In genomic region chr5:173786296-173787187, GRCh38 we compare ENCODE assay signal across 8 cellular contexts.
A peak's percentile ranks its signal among the peaks of the same experiment; 100 is the strongest.
DNase-seq lines count a peak whose midpoint lies in the region; ATAC-seq and TF ChIP-seq lines count a peak whose summit lies in the region.

No MANE protein-coding gene starts in this region.

- intact Hi-C loops in activated B cell treated with CpG ODN at 0.5 μM for 24 hours (cut with micrococcal nuclease) = loop anchor here (1.0 to 5.0 kb wide), 9 partner anchors 35 to 186 kb away; partner anchors contain the start of genes BOD1 and CPEB4
- intact Hi-C loops in adrenal gland (cut with DNase I) = no loop called here
- intact Hi-C loops in CD4-positive, alpha-beta T cell (cut with DNase I, micrococcal nuclease) = no loop called here

- peak; percentile 97 for TF ChIP-seq CTCF in DOHH2 (IDR thresholded peaks at IDR 0.05; ENCODE audit: low read depth, low read length, poor library complexity, severe bottlenecking)
- TF ChIP-seq CTCF in activated B cell treated with CpG ODN at 0.5 μM for 24 hours (IDR thresholded peaks at IDR 0.05) = no peak
- TF ChIP-seq CTCF in adrenal gland (IDR thresholded peaks at IDR 0.05) = no peak
- no peak for TF ChIP-seq CTCF in CD4-positive, alpha-beta T cell (IDR thresholded peaks at IDR 0.05)

- H3K79me2 ChIP-seq in DOHH2 (ENCODE audit: control insufficient read depth, low read length) = no peaks in the 10 kb centered on the region

- H3K4me3 Mint-ChIP-seq in activated B cell treated with CpG ODN at 0.5 μM for 24 hours = peak overlapping the region; percentile 9
- no peak overlapping the region for H3K4me3 Mint-ChIP-seq in CD4-positive, alpha-beta T cell

- CTCF ChIA-PET in activated B cell treated with CpG ODN at 0.5 μM for 24 hours (lab: Charles Lee) = interaction anchor here (0.6 to 3.0 kb wide), 20 partner anchors 9 to 187 kb away, joined by 3 to 26 read pairs (median 4); partner anchors contain the start of genes BOD1 and CPEB4
- CTCF ChIA-PET in CD4-positive, alpha-beta T cell (lab: Charles Lee) = interaction anchor here (0.5 to 1.3 kb wide), 2 partner anchors 139 to 828 kb away, joined by 3 read pairs; no protein-coding TSS in a partner anchor

- POLR2A ChIA-PET in activated B cell treated with CpG ODN at 0.5 μM for 24 hours (lab: Charles Lee) = interaction anchor here (0.7 to 3.2 kb wide), 11 partner anchors 34 to 171 kb away, joined by 3 to 17 read pairs (median 4); partner anchors contain the start of gene CPEB4
- POLR2A ChIA-PET in CD4-positive, alpha-beta T cell (lab: Charles Lee) = no interaction called here

- H3K9me2 ChIP-seq in DOHH2 (replicated peaks; ENCODE audit: control insufficient read depth, low read length) = no peaks in the 10 kb centered on the region

- no peaks in the 10 kb centered on the region for H3K9me3 ChIP-seq in DOHH2 (ENCODE audit: control insufficient read depth, insufficient read depth, low read length)
- H3K9me3 ChIP-seq in adrenal gland (replicated peaks in 1 of 3) = no peaks in the 10 kb centered on the region
- H3K9me3 ChIP-seq in CD4-positive, alpha-beta T cell (ENCODE audit: control insufficient read depth, low read length) = no peaks in the 10 kb centered on the region

- ATAC-seq in HG03103 (IDR thresholded peaks at IDR 0.05; ENCODE audit: low read depth, unreplicated experiment) = peak; percentile 52
- peak; percentile 72 for ATAC-seq in activated B cell treated with CpG ODN at 0.5 μM for 24 hours (ENCODE audit: low read depth)
- ATAC-seq in CD4-positive, alpha-beta T cell (ENCODE audit: poor library complexity) = no peak

- H3K27me3 ChIP-seq in DOHH2 (ENCODE audit: control insufficient read depth, low read length) = no peaks in the 10 kb centered on the region
- H3K27me3 ChIP-seq in adrenal gland = no peaks in the 10 kb centered on the region
- no peaks in the 10 kb centered on the region for H3K27me3 ChIP-seq in CD4-positive, alpha-beta T cell (ENCODE audit: control insufficient read depth, insufficient read depth, low read length)

- peak overlapping the region; percentile 41 for H3K4me2 ChIP-seq in DOHH2 (ENCODE audit: low read length)

- no peaks in the 10 kb centered on the region for H3K36me3 Mint-ChIP-seq in activated B cell treated with CpG ODN at 0.5 μM for 24 hours (ENCODE audit: low read depth)
- H3K36me3 Mint-ChIP-seq in CD4-positive, alpha-beta T cell (ENCODE audit: low read depth) = no peaks in the 10 kb centered on the region

- peaks cover 53% of the 10 kb centered on the region for H3K4me1 Mint-ChIP-seq in activated B cell treated with CpG ODN at 0.5 μM for 24 hours
- peaks cover 18% of the 10 kb centered on the region for H3K4me1 Mint-ChIP-seq in CD4-positive, alpha-beta T cell (ENCODE audit: low read depth)

- TF ChIP-seq POLR2A in adrenal gland (IDR thresholded peaks at IDR 0.05) = no peak

- no peaks in the 10 kb centered on the region for H3K9me3 Mint-ChIP-seq in activated B cell treated with CpG ODN at 0.5 μM for 24 hours
- H3K9me3 Mint-ChIP-seq in CD4-positive, alpha-beta T cell = no peaks in the 10 kb centered on the region

- H4K20me1 ChIP-seq in DOHH2 (ENCODE audit: control insufficient read depth, insufficient read depth, low read depth, low read length) = no peaks in the 10 kb centered on the region

- peaks cover 3% of the 10 kb centered on the region; the same call in 1 of the 2 replicates for H3F3A ChIP-seq in DOHH2 (ENCODE audit: control insufficient read depth, insufficient read depth)

- WGBS in adrenal gland, 4 donors = 82 to 88% (median 85%) methylated on average over 10 of the region's 10 CpGs

- H3K4me3 ChIP-seq in DOHH2 (ENCODE audit: low read length) = peak overlapping the region; percentile 21; the same call in 1 of the 2 replicates
- H3K4me3 ChIP-seq in adrenal gland = no peak overlapping the region

- H3K27ac Mint-ChIP-seq in activated B cell treated with CpG ODN at 0.5 μM for 24 hours = peak overlapping the region; percentile 59
- H3K27ac Mint-ChIP-seq in CD4-positive, alpha-beta T cell = no peak overlapping the region

- H3K36me3 ChIP-seq in DOHH2 (ENCODE audit: control insufficient read depth, low read length) (no peaks in the 10 kb centered on the region), adrenal gland (replicated peaks in 1 of 2) (no peaks in the 10 kb centered on the region)

- H3K27me3 Mint-ChIP-seq in activated B cell treated with CpG ODN at 0.5 μM for 24 hours = no peaks in the 10 kb centered on the region
- H3K27me3 Mint-ChIP-seq in CD4-positive, alpha-beta T cell = no peaks in the 10 kb centered on the region

- H3K4me1 ChIP-seq in DOHH2 (ENCODE audit: control insufficient read depth, low read length) (peaks cover 43% of the 10 kb centered on the region), adrenal gland (replicated peaks in 1 of 2) (peaks cover 26 to 36% of the 10 kb centered on the region in 2 donors)

- H3K27ac ChIP-seq in DOHH2 (ENCODE audit: low read depth, low read length) (no peak overlapping the region), adrenal gland (no peak overlapping the region)
- H3K27ac ChIP-seq in CD4-positive, alpha-beta T cell (ENCODE audit: low read depth, low read length) = no peak overlapping the region

- DNase-seq in GM19240 (ENCODE audit: insufficient read length, low spot score) (peak; percentile 52), activated B cell treated with CpG ODN at 0.5 μM for 24 hours (no peak), cerebellar cortex (ENCODE audit: low spot score) (no peak), hepatic stellate cell (ENCODE audit: low spot score) (no peak), adrenal gland (no peak)
- DNase-seq in CD4-positive, alpha-beta T cell = no peak
